21 cellular contexts compared by ENCODE assay signal in the genomic region with DNA sequence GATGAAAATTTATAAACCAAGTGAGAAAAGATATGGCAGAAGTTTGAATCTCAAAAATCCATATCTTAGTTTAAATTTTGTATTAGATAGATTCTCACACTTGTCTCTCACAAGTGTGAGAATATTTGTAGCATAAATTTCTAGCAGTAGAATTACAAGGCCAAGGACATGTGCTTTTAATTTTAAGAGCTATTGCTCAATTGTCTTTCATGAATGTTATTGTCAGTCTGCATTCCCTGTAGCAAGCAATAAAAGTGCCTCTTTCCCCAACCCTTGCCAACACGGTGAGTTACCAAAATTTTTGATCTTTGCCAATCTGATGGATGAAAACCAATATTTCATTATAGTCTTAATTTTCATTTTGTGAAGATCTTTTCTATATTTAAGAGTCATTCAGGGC.
DNase-seq lines count a peak whose midpoint lies in the region; TF ChIP-seq lines count a peak whose summit lies in the region.
"Had no signal": no experiment of that assay in that cellular context is flagged by ENCODE, and none has a peak within 500 bp of the region (broad histone marks: within the 10 kb centered on the region; RNA-seq: fewer than 3 reads in every experiment).

No MANE protein-coding gene starts in this region.

- no peak overlapping the region for H3K4me3 ChIP-seq in adipocyte (ENCODE audit: low read length)
- H3K4me3 ChIP-seq in fibroblast of the aortic adventitia (ENCODE audit: low read depth, low read length) = no peak overlapping the region
- no peak overlapping the region for H3K4me3 ChIP-seq in coronary artery
- H3K4me3 ChIP-seq: MG63 had no signal

- H3K27ac ChIP-seq in coronary artery = no peak overlapping the region
- H3K27ac ChIP-seq: RWPE1 had no signal

- H3K27me3 ChIP-seq in adipocyte (replicated peaks; ENCODE audit: control insufficient read depth, insufficient read depth, low read length) = no peaks in the 10 kb centered on the region
- H3K27me3 ChIP-seq: BE2C, MG63 had no signal

- no peak overlapping the region for H3K9ac ChIP-seq in adipocyte (ENCODE audit: low read length)

- H3K9me3 ChIP-seq in adipocyte (ENCODE audit: control insufficient read depth, low read length) = no peaks in the 10 kb centered on the region
- H3K9me3 ChIP-seq: BE2C, MG63 had no signal

- no peaks in the 10 kb centered on the region for H3K36me3 ChIP-seq in adipocyte (ENCODE audit: control insufficient read depth, insufficient read depth, low read length, severe bottlenecking)
- H3K36me3 ChIP-seq: BE2C, MG63 had no signal

- TF ChIP-seq CTCF in fibroblast of the aortic adventitia (IDR thresholded peaks at IDR 0.05; ENCODE audit: insufficient read depth, low read length) (no peak), coronary artery (IDR thresholded peaks at IDR 0.05) (no peak)

- DNase-seq in AG08395 (ENCODE audit: low spot score) = peak; percentile 40
- DNase-seq in EH (ENCODE audit: low read depth) = peak; percentile 24
- peak; percentile 82 for DNase-seq in adipocyte (ENCODE audit: low read depth)
- DNase-seq in fibroblast of the aortic adventitia (ENCODE audit: low read depth) = peak; percentile 39
- no peak for DNase-seq in NCI-H82 (lab: John Stamatoyannopoulos, UW)
- DNase-seq in HuH-7.5 (ENCODE audit: low spot score) = no peak
- no peak for DNase-seq in coronary artery (ENCODE audit: low spot score)
- DNase-seq in activated effector memory CD4-positive, alpha-beta T cell treated with anti-CD3 and anti-CD28 coated beads, Interleukin-2, amount 50 U/mL, for 16 hours = no peak
- DNase-seq: BE2C, DMS153, DND-41, IMR-90, KG1, MG63, NCI-H1694, NCI-H2029 treated with DMSO at 0.1 percent for 48 hours, NCI-H2227 treated with DMSO at 0.1 percent for 48 hours, NCI-H526 treated with DMSO at 0.1 percent for 48 hours, SHP77, SW 1271 had no signal

- peaks cover 3% of the 10 kb centered on the region for H3K4me1 ChIP-seq in adipocyte (ENCODE audit: control insufficient read depth, insufficient read depth, low read length)
- H3K4me1 ChIP-seq: BE2C had no signal

Comparison
In these comparisons a context has a peak if more than half of its experiments do, and no peak if none do; other contexts are left out.
1. DNase-seq: peak in AG08395 (single experiment), EH (single experiment), adipocyte (single experiment) and fibroblast of the aortic adventitia (single experiment); none in NCI-H82 (single experiment), HuH-7.5 (single experiment), coronary artery (single experiment) and activated effector memory CD4-positive, alpha-beta T cell treated with anti-CD3 and anti-CD28 coated beads, Interleukin-2, amount 50 U/mL, for 16 hours (single experiment).